15 cellular contexts compared by ENCODE assay signal in the genomic region with DNA sequence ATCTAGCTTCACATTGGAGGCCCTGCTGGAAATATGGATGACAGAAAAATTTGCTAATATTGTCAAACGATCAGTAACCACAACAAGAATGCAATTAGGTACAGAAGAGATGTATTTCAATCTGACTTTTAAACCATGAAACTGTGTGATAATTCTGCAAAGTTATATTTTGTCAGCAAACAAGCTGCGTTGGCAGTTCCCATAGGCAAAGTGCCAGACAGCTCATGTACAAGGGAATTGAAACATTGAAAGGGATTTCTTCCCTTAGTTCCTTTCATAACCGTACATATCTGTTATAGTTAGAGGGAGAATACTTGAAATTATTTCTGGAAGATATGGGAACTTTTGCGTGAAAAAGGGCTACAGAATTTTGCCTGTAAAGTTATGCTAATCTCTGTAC.
"Had no signal": no experiment of that assay in that cellular context is flagged by ENCODE, and none has a peak within 500 bp of the region (broad histone marks: within the 10 kb centered on the region; RNA-seq: fewer than 3 reads in every experiment).

No MANE protein-coding gene starts in this region.

- H3K4me1 ChIP-seq: SJCRH30 had no signal

- DNase-seq: activated CD4-positive, alpha-beta T cell treated with anti-CD3 and anti-CD28 coated beads, Interleukin-2, amount 50 U/mL, for 4 hours; activated CD4-positive, CD25-positive, alpha-beta regulatory T cell treated with anti-CD3 and anti-CD28 coated beads, Interleukin-2, amount 50 U/mL, for 72 hours; activated effector memory CD4-positive, alpha-beta T cell treated with Interleukin-2 at 50 U/mL for 16 hours; activated T-cell treated with anti-CD3 and anti-CD28 coated beads, Interleukin-2, amount 50 U/mL, for 24 hours; mesenchymal stem cell; nephron progenitor cell; SJCRH30; stimulated activated CD4-positive, alpha-beta T cell treated with anti-CD3 and anti-CD28 coated beads, Interleukin-15, amount 100 ng/mL, for 24 hours; stimulated activated CD4-positive, alpha-beta T cell treated with anti-CD3 and anti-CD28 coated beads, Interleukin-4, amount 100 ng/mL, for 24 hours; stimulated activated naive CD8-positive, alpha-beta T cell treated with anti-CD3 and anti-CD28 coated beads, Interleukin-15, amount 100 ng/mL, for 72 hours; SW 1271 had no signal

- H3K27ac ChIP-seq: SJCRH30, tibial artery had no signal

- H3K9me3 ChIP-seq: SJCRH30, tibial artery had no signal

- H3K27ac Mint-ChIP-seq: activated naive CD4-positive, alpha-beta T cell treated with anti-CD3 and anti-CD28 coated beads, Interleukin-2, amount 50 U/mL, for 24 hours; activated T-cell treated with anti-CD3 and anti-CD28 coated beads, Interleukin-2, amount 50 U/mL, for 24 hours; nephron progenitor cell; stimulated activated naive CD8-positive, alpha-beta T cell treated with anti-CD3 and anti-CD28 coated beads, Interleukin-15, amount 100 ng/mL, for 72 hours; T-helper 2 cell treated with Interferon-gamma antibody and Interleukin-4, amounts not matched to agents 5 μg/mL and 100 μg/mL, for 36 hours had no signal

- H3K27me3 Mint-ChIP-seq: activated naive CD4-positive, alpha-beta T cell treated with anti-CD3 and anti-CD28 coated beads, Interleukin-2, amount 50 U/mL, for 24 hours; activated T-cell treated with anti-CD3 and anti-CD28 coated beads, Interleukin-2, amount 50 U/mL, for 24 hours; stimulated activated naive CD8-positive, alpha-beta T cell treated with anti-CD3 and anti-CD28 coated beads, Interleukin-15, amount 100 ng/mL, for 72 hours had no signal

- H3K27me3 ChIP-seq: SJCRH30, tibial artery had no signal

- H3K36me3 ChIP-seq: SJCRH30, tibial artery had no signal

- ATAC-seq: left lobe of liver; stimulated activated naive CD8-positive, alpha-beta T cell treated with anti-CD3 and anti-CD28 coated beads, Interleukin-15, amount 100 ng/mL, for 72 hours had no signal

- H3K36me3 Mint-ChIP-seq: activated naive CD4-positive, alpha-beta T cell treated with anti-CD3 and anti-CD28 coated beads, Interleukin-2, amount 50 U/mL, for 24 hours had no signal

- H3K4me3 ChIP-seq: SJCRH30, tibial artery had no signal

- H3K4me3 Mint-ChIP-seq: activated naive CD4-positive, alpha-beta T cell treated with anti-CD3 and anti-CD28 coated beads, Interleukin-2, amount 50 U/mL, for 24 hours; activated T-cell treated with anti-CD3 and anti-CD28 coated beads, Interleukin-2, amount 50 U/mL, for 24 hours; nephron progenitor cell; stimulated activated naive CD8-positive, alpha-beta T cell treated with anti-CD3 and anti-CD28 coated beads, Interleukin-15, amount 100 ng/mL, for 72 hours; T-helper 2 cell treated with Interferon-gamma antibody and Interleukin-4, amounts not matched to agents 5 μg/mL and 100 μg/mL, for 36 hours had no signal

- H3K4me1 Mint-ChIP-seq: activated naive CD4-positive, alpha-beta T cell treated with anti-CD3 and anti-CD28 coated beads, Interleukin-2, amount 50 U/mL, for 24 hours; nephron progenitor cell had no signal
